ENCODE assay signal across 24 cellular contexts in genomic region chr3:139418144-139418543, GRCh38. TPM values are rescaled to one million over a fixed set of nuclear protein-coding genes. Genes with fewer than 3 reads are reported as not detected.
"Had no signal": no experiment of that assay in that cellular context is flagged by ENCODE, and none has a peak within 500 bp of the region (broad histone marks: within the 10 kb centered on the region; RNA-seq: fewer than 3 reads in every experiment).

No MANE protein-coding gene starts in this region.

- H3K4me1 ChIP-seq: adrenal gland had no signal

- H3K4me3 ChIP-seq: adrenal gland had no signal

- H3K27me3 Mint-ChIP-seq: activated CD4-positive, alpha-beta memory T cell treated with anti-CD3 and anti-CD28 coated beads for 36 hours; activated naive CD8-positive, alpha-beta T cell treated with anti-CD3 and anti-CD28 coated beads, Interleukin-2, amount 10 ng/mL, durations not matched to agents 7 days and 5 days; activated T-helper 17 cell treated with anti-CD3 and anti-CD28 coated beads, Interleukin-2, amount 50 U/mL, for 72 hours; T-cell had no signal

- H3K36me3 Mint-ChIP-seq: activated naive CD8-positive, alpha-beta T cell treated with anti-CD3 and anti-CD28 coated beads, Interleukin-2, amount 10 ng/mL, durations not matched to agents 7 days and 5 days had no signal

- H3K27ac ChIP-seq: adrenal gland, VCaP had no signal

- H3K27ac Mint-ChIP-seq: activated CD4-positive, alpha-beta memory T cell treated with anti-CD3 and anti-CD28 coated beads for 36 hours; activated CD4-positive, alpha-beta T cell treated with anti-CD3 and anti-CD28 coated beads, Interleukin-2, amount 10 ng/mL, durations not matched to agents 7 days and 5 days; activated naive CD8-positive, alpha-beta T cell treated with anti-CD3 and anti-CD28 coated beads, Interleukin-2, amount 10 ng/mL, durations not matched to agents 7 days and 5 days; activated T-helper 17 cell treated with anti-CD3 and anti-CD28 coated beads, Interleukin-2, amount 50 U/mL, for 72 hours; T-cell had no signal

- H3K4me1 Mint-ChIP-seq: activated CD4-positive, alpha-beta T cell treated with anti-CD3 and anti-CD28 coated beads, Interleukin-2, amount 10 ng/mL, durations not matched to agents 7 days and 5 days; activated naive CD8-positive, alpha-beta T cell treated with anti-CD3 and anti-CD28 coated beads, Interleukin-2, amount 10 ng/mL, durations not matched to agents 7 days and 5 days; activated T-helper 17 cell treated with anti-CD3 and anti-CD28 coated beads, Interleukin-2, amount 50 U/mL, for 72 hours; T-cell had no signal

- H3K36me3 ChIP-seq: adrenal gland had no signal

- H3K27me3 ChIP-seq: adrenal gland had no signal

- ATAC-seq: activated T-helper 17 cell treated with anti-CD3 and anti-CD28 coated beads, Interleukin-2, amount 50 U/mL, for 72 hours; T-cell had no signal

- DNase-seq: activated CD4-positive, alpha-beta memory T cell treated with anti-CD3 and anti-CD28 coated beads for 36 hours; activated CD4-positive, alpha-beta T cell treated with anti-CD3 and anti-CD28 coated beads, Interleukin-2, amount 10 ng/mL, durations not matched to agents 7 days and 5 days; activated CD4-positive, CD25-positive, alpha-beta regulatory T cell; activated gamma-delta T cell; activated naive CD4-positive, alpha-beta T cell treated with anti-CD3 and anti-CD28 coated beads, Interleukin-2, amount 50 U/mL, for 16 hours; activated naive CD8-positive, alpha-beta T cell treated with anti-CD3 and anti-CD28 coated beads, Interleukin-2, amount 10 ng/mL, durations not matched to agents 7 days and 5 days; activated T-cell treated with anti-CD3 and anti-CD28 coated beads for 4 hours; activated T-cell treated with anti-CD3 and anti-CD28 coated beads, Interleukin-2, amount 50 U/mL, for 48 hours; adrenal gland; anterior cingulate cortex; central memory CD4-positive, alpha-beta T cell; NCI-H1048; NCI-H146; NCI-H187 treated with DMSO at 0.1 percent for 48 hours; NCI-H2081 treated with DMSO at 0.1 percent for 48 hours; NCI-H446; NCI-H524; SIG-M5; T-cell; T-helper 2 cell; T1000 had no signal

- H3K4me3 Mint-ChIP-seq: activated CD4-positive, alpha-beta memory T cell treated with anti-CD3 and anti-CD28 coated beads for 36 hours; activated CD4-positive, alpha-beta T cell treated with anti-CD3 and anti-CD28 coated beads, Interleukin-2, amount 10 ng/mL, durations not matched to agents 7 days and 5 days; activated naive CD8-positive, alpha-beta T cell treated with anti-CD3 and anti-CD28 coated beads, Interleukin-2, amount 10 ng/mL, durations not matched to agents 7 days and 5 days; activated T-helper 17 cell treated with anti-CD3 and anti-CD28 coated beads, Interleukin-2, amount 50 U/mL, for 72 hours; T-cell had no signal

RNA-seq across cellular contexts. Expression of gene RBP2, which starts 58.2 kb away (rescaled TPM):
- total RNA-seq: activated CD4-positive, alpha-beta memory T cell treated with anti-CD3 and anti-CD28 coated beads for 36 hours; activated CD4-positive, alpha-beta T cell treated with anti-CD3 and anti-CD28 coated beads, Interleukin-2, amount 10 ng/mL, durations not matched to agents 7 days and 5 days; activated CD8-positive, alpha-beta memory T cell treated with anti-CD3 and anti-CD28 coated beads for 36 hours; activated naive CD8-positive, alpha-beta T cell treated with anti-CD3 and anti-CD28 coated beads, Interleukin-2, amount 10 ng/mL, durations not matched to agents 7 days and 5 days; activated T-helper 17 cell treated with anti-CD3 and anti-CD28 coated beads, Interleukin-2, amount 50 U/mL, for 72 hours; T-cell had no signal
